1 cellular context compared by ENCODE assay signal in the genomic region with DNA sequence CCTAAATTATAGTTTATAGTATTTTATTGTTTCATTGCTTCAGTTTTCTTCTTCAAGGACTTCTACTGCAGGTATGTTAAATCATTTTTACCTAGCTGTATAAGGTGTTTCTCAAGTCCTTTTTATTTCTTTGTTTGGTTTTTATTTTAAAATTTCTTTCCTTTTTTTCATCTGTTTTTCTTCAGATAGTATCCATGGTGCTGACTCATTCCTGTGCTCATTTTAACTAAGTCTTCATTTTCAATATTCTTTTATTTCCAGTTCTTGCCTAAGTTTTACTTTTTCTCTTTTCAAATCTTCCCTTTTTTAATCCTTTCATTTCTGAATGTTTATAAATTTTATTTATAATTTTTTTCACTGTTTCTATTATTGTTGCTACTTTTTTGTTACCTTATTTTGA.
TF ChIP-seq lines count a peak whose summit lies in the region.

No MANE protein-coding gene starts in this region.

TF ChIP-seq in GM23338, 12 proteins besides CTCF, POLR2A, EP300 and RAD21 (continued from another document):
- no peak for TF ChIP-seq ZNF462 (CRISPR knock-in tag; IDR thresholded peaks at IDR 0.05)
- TF ChIP-seq REST (IDR thresholded peaks at IDR 0.05; ENCODE audit: unreplicated experiment) = no peak
- TF ChIP-seq POLR2AphosphoS5 (IDR thresholded peaks at IDR 0.05; ENCODE audit: low read depth) = no peak
- no peak for TF ChIP-seq NANOG (IDR thresholded peaks at IDR 0.05; ENCODE audit: borderline replicate concordance)
TF ChIP-seq in GM23338: peak in this region for 0.
